ENCODE assay signal across 8 cellular contexts in the genomic region with DNA sequence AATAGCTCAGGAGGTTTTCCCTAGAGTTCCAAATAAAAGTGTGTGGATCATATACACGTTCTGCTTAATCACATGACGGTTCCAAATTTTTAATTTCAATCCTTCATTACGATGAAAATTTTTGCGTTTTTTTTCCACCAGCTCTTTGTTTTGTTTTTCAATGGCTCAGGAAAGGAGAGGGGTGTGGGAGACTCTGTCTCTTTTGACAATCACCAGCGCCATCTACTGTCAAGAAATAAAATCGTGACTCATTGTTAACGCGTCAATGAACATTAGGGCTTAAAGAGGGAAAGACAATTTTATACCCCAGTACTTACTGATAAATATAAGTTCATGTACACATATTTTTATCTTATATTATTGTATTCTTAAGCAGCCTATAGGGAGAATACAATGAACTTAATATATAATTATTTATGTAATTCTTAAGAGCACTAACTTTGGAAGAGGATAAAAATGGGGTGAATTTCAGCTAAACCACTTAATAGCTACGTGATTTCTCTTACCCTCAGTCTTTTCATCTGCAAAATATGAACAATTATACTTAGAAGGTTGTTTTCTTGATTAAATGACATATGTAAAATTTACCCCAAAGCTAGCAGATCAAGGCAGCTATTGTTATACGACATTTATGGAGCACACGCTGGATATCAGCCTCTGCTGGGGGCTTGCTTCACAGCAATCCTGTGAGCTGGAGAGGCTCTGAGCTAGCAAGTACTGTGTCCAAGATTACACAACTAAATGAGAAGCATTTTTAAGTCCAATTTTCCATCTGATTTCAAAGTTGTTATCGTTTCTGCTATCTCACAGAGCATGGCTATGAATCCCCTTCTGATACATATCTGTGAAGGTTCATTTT. TPM values are rescaled to one million over a fixed set of nuclear protein-coding genes. Genes with fewer than 3 reads are reported as not detected.
DNase-seq lines count a peak whose midpoint lies in the region; ATAC-seq and TF ChIP-seq lines count a peak whose summit lies in the region.

No MANE protein-coding gene starts in this region.

- ATAC-seq in activated naive CD8-positive, alpha-beta T cell treated with anti-CD3 and anti-CD28 coated beads, Interleukin-2, amount 50 U/mL, for 24 hours = no peak
- ATAC-seq in HG03442 (IDR thresholded peaks at IDR 0.05; ENCODE audit: unreplicated experiment) (no peak), HG03095 (IDR thresholded peaks at IDR 0.05; ENCODE audit: unreplicated experiment) (no peak)

- DNase-seq in activated naive CD8-positive, alpha-beta T cell treated with anti-CD3 and anti-CD28 coated beads for 36 hours = peak; percentile 18
- DNase-seq in activated naive CD8-positive, alpha-beta T cell treated with anti-CD3 and anti-CD28 coated beads, Interleukin-2, amount 50 U/mL, for 24 hours = no peak
- peak; percentile 68 for DNase-seq in LHCN-M2 (ENCODE audit: low read depth)
- DNase-seq in RPMI7951 (ENCODE audit: low read depth) = peak; percentile 67
- peak in 1 of 10 donors; percentile 14 for DNase-seq in dorsolateral prefrontal cortex
- DNase-seq in medulla oblongata (ENCODE audit: extremely low spot score) = peak; percentile 88

- no peaks in the 10 kb centered on the region for H3K36me3 Mint-ChIP-seq in activated naive CD8-positive, alpha-beta T cell treated with anti-CD3 and anti-CD28 coated beads for 36 hours
- no peaks in the 10 kb centered on the region for H3K36me3 Mint-ChIP-seq in activated naive CD8-positive, alpha-beta T cell treated with anti-CD3 and anti-CD28 coated beads, Interleukin-2, amount 50 U/mL, for 24 hours (ENCODE audit: low read depth)

- intact Hi-C loops in dorsolateral prefrontal cortex (cut with DNase I) = loop anchor here (1.0 to 5.0 kb wide), 2 partner anchors 465 to 481 kb away; no protein-coding TSS in a partner anchor

- no peak overlapping the region for H3K27ac Mint-ChIP-seq in activated naive CD8-positive, alpha-beta T cell treated with anti-CD3 and anti-CD28 coated beads for 36 hours
- no peak overlapping the region for H3K27ac Mint-ChIP-seq in activated naive CD8-positive, alpha-beta T cell treated with anti-CD3 and anti-CD28 coated beads, Interleukin-2, amount 50 U/mL, for 24 hours

- peaks cover 16% of the 10 kb centered on the region for H3K4me1 Mint-ChIP-seq in activated naive CD8-positive, alpha-beta T cell treated with anti-CD3 and anti-CD28 coated beads for 36 hours
- peaks cover 32% of the 10 kb centered on the region for H3K4me1 Mint-ChIP-seq in activated naive CD8-positive, alpha-beta T cell treated with anti-CD3 and anti-CD28 coated beads, Interleukin-2, amount 50 U/mL, for 24 hours

- H3K4me3 ChIP-seq in dorsolateral prefrontal cortex = no peak overlapping the region

- no peak overlapping the region for H3K27ac ChIP-seq in dorsolateral prefrontal cortex

- no peaks in the 10 kb centered on the region for H3K9me3 Mint-ChIP-seq in activated naive CD8-positive, alpha-beta T cell treated with anti-CD3 and anti-CD28 coated beads for 36 hours
- no peaks in the 10 kb centered on the region for H3K9me3 Mint-ChIP-seq in activated naive CD8-positive, alpha-beta T cell treated with anti-CD3 and anti-CD28 coated beads, Interleukin-2, amount 50 U/mL, for 24 hours

- H3K27me3 Mint-ChIP-seq in activated naive CD8-positive, alpha-beta T cell treated with anti-CD3 and anti-CD28 coated beads for 36 hours = peaks cover 20% of the 10 kb centered on the region
- H3K27me3 Mint-ChIP-seq in activated naive CD8-positive, alpha-beta T cell treated with anti-CD3 and anti-CD28 coated beads, Interleukin-2, amount 50 U/mL, for 24 hours = peaks cover 18% of the 10 kb centered on the region

- peak; percentile 63 to 97 (median 84) for TF ChIP-seq CTCF in dorsolateral prefrontal cortex (IDR thresholded peaks at IDR 0.05 in 54 of 56, conservative IDR thresholded peaks at IDR 0.05 in 2 of 56; ENCODE audit: low read depth in 1 of 56, partially characterized antibody in 56 of 56)

- no peak overlapping the region for H3K4me3 Mint-ChIP-seq in activated naive CD8-positive, alpha-beta T cell treated with anti-CD3 and anti-CD28 coated beads for 36 hours
- no peak overlapping the region for H3K4me3 Mint-ChIP-seq in activated naive CD8-positive, alpha-beta T cell treated with anti-CD3 and anti-CD28 coated beads, Interleukin-2, amount 50 U/mL, for 24 hours

- peaks cover 0 to 5% (median 0%) of the 10 kb centered on the region in 45 donors for H3K27me3 ChIP-seq in dorsolateral prefrontal cortex

RNA-seq across cellular contexts. Expression of a gene that starts 47.4 kb away (rescaled TPM):
- 1 to 10 TPM; 2.8 to 3.2 TPM for total RNA-seq in activated naive CD8-positive, alpha-beta T cell treated with anti-CD3 and anti-CD28 coated beads for 36 hours
- total RNA-seq in LHCN-M2 (2014; rRNA removed) (4.9 and 6.5 TPM in 2 replicates), dorsolateral prefrontal cortex (10 to 100 TPM in 115 of 120 experiments, 1 to 10 TPM in 5; 6.9 to 24.8 (median 14.3) TPM)
- 2.6 TPM for polyA plus RNA-seq in LHCN-M2 (2012)
- total RNA-seq in RPMI7951 (2014; rRNA removed; shearing (Covaris generic)) = 7.6 and 9.6 TPM in 2 replicates
